20 cellular contexts compared by ENCODE assay signal in genomic region chr3:46022909-46023785, GRCh38. TPM values are rescaled to one million over a fixed set of nuclear protein-coding genes. Genes with fewer than 3 reads are reported as not detected.
A peak's percentile ranks its signal among the peaks of the same experiment; 100 is the strongest.
DNase-seq lines count a peak whose midpoint lies in the region; ATAC-seq, FAIRE-seq and TF ChIP-seq lines count a peak whose summit lies in the region.
"Had no signal": no experiment of that assay in that cellular context is flagged by ENCODE, and none has a peak within 500 bp of the region (broad histone marks: within the 10 kb centered on the region; RNA-seq: fewer than 3 reads in every experiment).

No MANE protein-coding gene starts in this region.

- H3K27me3 Mint-ChIP-seq in neural progenitor cell (ENCODE audit: insufficient read depth, low read depth), result peaks cover 4% of the 10 kb centered on the region
- peaks cover 3% of the 10 kb centered on the region for H3K27me3 Mint-ChIP-seq in glutamatergic neuron (ENCODE audit: unreplicated experiment)

- POLR2A ChIA-PET in HepG2 (lab: Yijun Ruan, JAX), result no interaction called here

- no peaks in the 10 kb centered on the region for H3K36me3 Mint-ChIP-seq in neural progenitor cell
- peaks cover 22% of the 10 kb centered on the region for H3K36me3 Mint-ChIP-seq in glutamatergic neuron (ENCODE audit: unreplicated experiment)
- H3K36me3 Mint-ChIP-seq: IgD-negative memory B cell had no signal

- TF ChIP-seq EP300 in HepG2 (IDR thresholded peaks at IDR 0.05; ENCODE audit: low read depth in 2 of 2, low read length in 2 of 2), result no peak
- TF ChIP-seq EP300 in HepG2 (CRISPR knock-in tag; IDR thresholded peaks at IDR 0.05; ENCODE audit: borderline replicate concordance), result no peak

- H3K79me2 ChIP-seq in HepG2 (ENCODE audit: insufficient read depth, low read length), result no peaks in the 10 kb centered on the region
- no peaks in the 10 kb centered on the region for H3K79me2 ChIP-seq in neural progenitor cell (ENCODE audit: low read depth)
- H3K79me2 ChIP-seq in smooth muscle cell (ENCODE audit: low read depth), result no peaks in the 10 kb centered on the region

- peaks cover 2 to 16% of the 10 kb centered on the region in 2 experiments; a peak in 3 of 5 replicates for H3K27me3 ChIP-seq in HepG2 (ENCODE audit: control insufficient read depth in 1 of 2, insufficient read depth in 2 of 2, low read length in 2 of 2)
- no peaks in the 10 kb centered on the region for H3K27me3 ChIP-seq in right lobe of liver
- H3K27me3 ChIP-seq in neural progenitor cell, result no peaks in the 10 kb centered on the region
- H3K27me3 ChIP-seq in smooth muscle cell (ENCODE audit: low read depth), result no peaks in the 10 kb centered on the region
- H3K27me3 ChIP-seq: BLaER1 had no signal

- H3K9me3 Mint-ChIP-seq in neural progenitor cell (peaks cover 3% of the 10 kb centered on the region), glutamatergic neuron (ENCODE audit: unreplicated experiment) (peaks cover 1% of the 10 kb centered on the region)

- H3K4me1 Mint-ChIP-seq in neural progenitor cell, result no peaks in the 10 kb centered on the region
- H3K4me1 Mint-ChIP-seq in glutamatergic neuron (ENCODE audit: low read depth, unreplicated experiment), result no peaks in the 10 kb centered on the region
- H3K4me1 Mint-ChIP-seq: IgD-negative memory B cell had no signal

- no peaks in the 10 kb centered on the region for H3F3A ChIP-seq in neural progenitor cell (ENCODE audit: low read depth)
- H3F3A ChIP-seq in smooth muscle cell (ENCODE audit: low read depth), result no peaks in the 10 kb centered on the region

- WGBS in HepG2 (ENCODE audit: low lambda C conversion rate), result 66% methylated on average over 31 of the region's 34 CpGs
- WGBS in right lobe of liver (ENCODE audit: insufficient coverage, low coverage, low lambda C conversion rate, missing lambda C conversion rate), result 90% methylated on average over 29 of the region's 34 CpGs
- 93% methylated on average over 34 of the region's 34 CpGs for WGBS in smooth muscle cell (ENCODE audit: low lambda C conversion rate)

- no TSS peak for BruUV-seq in HepG2 (replicated peaks; lab: Mats Ljungman, UMichigan)

- CTCF ChIA-PET in HepG2 (lab: Yijun Ruan, JAX; ENCODE audit: low intra/inter-chr PET ratio, low total read pairs), result no interaction called here

- no peaks in the 10 kb centered on the region for H3K36me3 ChIP-seq in HepG2 (replicated peaks in 1 of 2; ENCODE audit: control insufficient read depth in 1 of 2, insufficient read depth in 2 of 2, low read length in 2 of 2)
- H3K36me3 ChIP-seq in right lobe of liver, result no peaks in the 10 kb centered on the region
- H3K36me3 ChIP-seq in neural progenitor cell, result no peaks in the 10 kb centered on the region
- no peaks in the 10 kb centered on the region for H3K36me3 ChIP-seq in smooth muscle cell (ENCODE audit: low read depth)
- H3K36me3 ChIP-seq: BLaER1, HAP-1 had no signal

- no peak overlapping the region for H2AFZ ChIP-seq in HepG2 (ENCODE audit: low read length)
- peak overlapping the region; percentile 79 for H2AFZ ChIP-seq in neural progenitor cell (replicated peaks)
- H2AFZ ChIP-seq in smooth muscle cell (ENCODE audit: low read depth), result peak overlapping the region; percentile 43

- H3K9ac ChIP-seq in HepG2 (ENCODE audit: insufficient read depth, low read depth, low read length) (no peak overlapping the region), neural progenitor cell (no peak overlapping the region), smooth muscle cell (ENCODE audit: low read depth) (no peak overlapping the region)
- H3K9ac ChIP-seq: BLaER1, KMS-11 had no signal

- intact Hi-C loops in HepG2 (cut with micrococcal nuclease; ENCODE audit: unreplicated experiment), result no loop called here
- intact Hi-C loops in right lobe of liver (cut with DNase I), result no loop called here

- TF ChIP-seq CTCF in HepG2 (CRISPR knock-in tag; IDR thresholded peaks at IDR 0.05), result no peak
- no peak for TF ChIP-seq CTCF in right lobe of liver (IDR thresholded peaks at IDR 0.05)
- TF ChIP-seq CTCF in neural progenitor cell (IDR thresholded peaks at IDR 0.05), result no peak
- TF ChIP-seq CTCF in smooth muscle cell (IDR thresholded peaks at IDR 0.05; ENCODE audit: borderline replicate concordance, insufficient read depth, poor library complexity, severe bottlenecking), result no peak
- TF ChIP-seq CTCF in glutamatergic neuron (IDR thresholded peaks at IDR 0.05; ENCODE audit: partially characterized antibody, unreplicated experiment), result no peak

- no peak for TF ChIP-seq RAD21 in HepG2 (CRISPR knock-in tag; IDR thresholded peaks at IDR 0.05)

- H3K27ac Mint-ChIP-seq in neural progenitor cell (no peak overlapping the region), glutamatergic neuron (ENCODE audit: unreplicated experiment) (no peak overlapping the region)
- H3K27ac Mint-ChIP-seq: CD8-positive, alpha-beta memory T cell; IgD-negative memory B cell had no signal

- H4K20me1 ChIP-seq in HepG2 (ENCODE audit: insufficient read depth, low read length) (no peaks in the 10 kb centered on the region), neural progenitor cell (ENCODE audit: low read depth) (no peaks in the 10 kb centered on the region), smooth muscle cell (ENCODE audit: low read depth) (no peaks in the 10 kb centered on the region)
- H4K20me1 ChIP-seq: BLaER1 had no signal

- H3K4me3 ChIP-seq in HepG2 (replicated peaks in 1 of 3; ENCODE audit: insufficient read depth in 1 of 3, low read depth in 2 of 3, low read length in 3 of 3) (no peak overlapping the region), right lobe of liver (no peak overlapping the region), neural progenitor cell (no peak overlapping the region), smooth muscle cell (no peak overlapping the region)
- H3K4me3 ChIP-seq: BLaER1, GM12878, HAP-1 had no signal

- H3K9me3 ChIP-seq in HepG2 (ENCODE audit: low read length) (peaks cover 7% of the 10 kb centered on the region), right lobe of liver (peaks cover 0 to 5% (median 2%) of the 10 kb centered on the region in 4 donors), neural progenitor cell (ENCODE audit: low read depth) (no peaks in the 10 kb centered on the region), smooth muscle cell (replicated peaks; ENCODE audit: low read depth) (no peaks in the 10 kb centered on the region)
- H3K9me3 ChIP-seq: Caco-2, HAP-1 had no signal

- H3K4me2 ChIP-seq in HepG2 (ENCODE audit: low read depth, low read length) (no peak overlapping the region), neural progenitor cell (no peak overlapping the region), smooth muscle cell (no peak overlapping the region)
- H3K4me2 ChIP-seq: BLaER1, KMS-11 had no signal

- FAIRE-seq in HepG2 (lab: Jason Lieb, UNC), result no peak
- FAIRE-seq: GM12878, GM18507 had no signal

- DNase-seq in HepG2 (ENCODE audit: low spot score), result no peak
- DNase-seq in right lobe of liver, result no peak
- DNase-seq in neural progenitor cell (ENCODE audit: low spot score), result no peak
- DNase-seq in smooth muscle cell (lab: John Stamatoyannopoulos, UW; ENCODE audit: unreplicated experiment), result no peak
- DNase-seq in substantia nigra (lab: John Stamatoyannopoulos, UW), result no peak
- no peak for DNase-seq in stimulated activated naive CD4-positive, alpha-beta T cell treated with Interleukin-2 at 50 U/mL for 16 hours (lab: John Stamatoyannopoulos, UW)
- DNase-seq in glutamatergic neuron, result no peak
- DNase-seq: 8988T; AML-193; Caco-2; CD8-positive, alpha-beta memory T cell; DMS53 had no signal

- H3K27ac ChIP-seq in HepG2 (ENCODE audit: extremely low read length, insufficient read depth, low read length) (no peak overlapping the region), right lobe of liver (no peak overlapping the region), neural progenitor cell (no peak overlapping the region), smooth muscle cell (ENCODE audit: low read depth) (no peak overlapping the region), substantia nigra (ENCODE audit: low read depth, low read length, poor library complexity, severe bottlenecking) (no peak overlapping the region)
- H3K27ac ChIP-seq: BLaER1, KMS-11 had no signal

- in situ Hi-C loops in HepG2 (cut with HindIII; ENCODE audit: extremely low pct_ligation_motif_present, low pct_unique_long_range_greater_than_20kb), result no loop called here

- TF ChIP-seq POLR2A in HepG2 (IDR thresholded peaks at IDR 0.05; ENCODE audit: insufficient read depth in 1 of 2, low read depth in 2 of 2, low read length in 2 of 2) (no peak), right lobe of liver (IDR thresholded peaks at IDR 0.05) (no peak)

- H3K4me3 Mint-ChIP-seq in neural progenitor cell, result no peak overlapping the region
- H3K4me3 Mint-ChIP-seq in glutamatergic neuron (ENCODE audit: unreplicated experiment), result no peak overlapping the region
- H3K4me3 Mint-ChIP-seq: CD8-positive, alpha-beta memory T cell; IgD-negative memory B cell had no signal

- H3K4me1 ChIP-seq in HepG2 (ENCODE audit: insufficient read depth, low read length) (no peaks in the 10 kb centered on the region), right lobe of liver (no peaks in the 10 kb centered on the region), neural progenitor cell (no peaks in the 10 kb centered on the region), smooth muscle cell (ENCODE audit: low read depth) (no peaks in the 10 kb centered on the region)
- H3K4me1 ChIP-seq: BLaER1, Caco-2, HAP-1 had no signal

- ATAC-seq in HepG2 (no peak), right lobe of liver (no peak)
- ATAC-seq: GM12878 had no signal

RNA-seq across cellular contexts. Expression of gene XCR1, which starts 4.1 kb away (rescaled TPM):
- not detected in 2 replicates for total RNA-seq in HepG2 (2016; rRNA removed; fragmentation: Illumina TruSeq; extraction: Trizol)
- total RNA-seq in HepG2 (2016; cell fraction: cytosol; rRNA removed; fragmentation: Illumina TruSeq; extraction: Trizol; ENCODE audit: low read depth), result not detected in 2 replicates
- not detected in 2 replicates for total RNA-seq in HepG2 (2016; cell fraction: insoluble cytoplasmic fraction; rRNA removed; fragmentation: Illumina TruSeq; extraction: Trizol)
- not detected in 2 replicates for total RNA-seq in HepG2 (2016; cell fraction: membrane; rRNA removed; fragmentation: Illumina TruSeq; extraction: Trizol)
- total RNA-seq in HepG2 (2016; cell fraction: nucleus; rRNA removed; fragmentation: Illumina TruSeq; extraction: Trizol), result not detected in 2 replicates
- not detected in 2 replicates for polyA plus RNA-seq in HepG2 (2011; rRNA removed)
- not detected in 2 replicates for polyA plus RNA-seq in HepG2 (2011; cell fraction: cytosol; rRNA removed)
- polyA plus RNA-seq in HepG2 (2011; cell fraction: nucleus; rRNA removed), result not detected in 2 replicates
- not detected in 2 replicates for polyA plus RNA-seq in HepG2 (2012)
- polyA plus RNA-seq in HepG2 (2016; cell fraction: cytosol; fragmentation: Illumina TruSeq; extraction: Trizol; ENCODE audit: low read depth), result not detected in 2 replicates
- polyA plus RNA-seq in HepG2 (2016; cell fraction: insoluble cytoplasmic fraction; fragmentation: Illumina TruSeq; extraction: Trizol; ENCODE audit: low read depth), result not detected in 2 replicates
- not detected in 2 replicates for polyA plus RNA-seq in HepG2 (2016; cell fraction: membrane; fragmentation: Illumina TruSeq; extraction: Trizol; ENCODE audit: low read depth)
- not detected in 2 replicates for polyA plus RNA-seq in HepG2 (2016; cell fraction: nucleus; fragmentation: Illumina TruSeq; extraction: Trizol; ENCODE audit: insufficient read depth, low read depth)
- polyA minus RNA-seq in HepG2 (2011; rRNA and poly(A)+ RNA removed; ENCODE audit: low replicate concordance), result 0.05 TPM in 1 of 2 replicates, not detected in the other
- not detected in 2 replicates for polyA minus RNA-seq in HepG2 (2011; cell fraction: cytosol; rRNA and poly(A)+ RNA removed)
- not detected in 2 replicates for polyA minus RNA-seq in HepG2 (2011; cell fraction: nucleus; rRNA and poly(A)+ RNA removed)
- under 1 TPM in 3 of 6 experiments, not detected in 3; 0.02 to 0.06 (median 0.04) TPM for total RNA-seq in right lobe of liver
- not detected in 2 replicates for total RNA-seq in neural progenitor cell (ENCODE audit: low replicate concordance)
- 0.76 and 1.5 TPM in 2 replicates for total RNA-seq in smooth muscle cell
- polyA plus RNA-seq in smooth muscle cell, result 0.30 TPM in 1 of 2 replicates, not detected in the other
- total RNA-seq in glutamatergic neuron (ENCODE audit: unreplicated experiment), result not detected
- total RNA-seq: Caco-2; CD8-positive, alpha-beta memory T cell; Daoy; HT-29 had no signal
- polyA plus RNA-seq: CD8-positive, alpha-beta memory T cell; IgD-negative memory B cell had no signal

RNA-seq across cellular contexts. Expression of gene FYCO1, which starts 27.5 kb away (rescaled TPM):
- total RNA-seq in HepG2 (2016; rRNA removed; fragmentation: Illumina TruSeq; extraction: Trizol) (2.7 and 4.9 TPM in 2 replicates), right lobe of liver (10 to 100 TPM; 16.0 to 22.0 (median 21.0) TPM), neural progenitor cell (ENCODE audit: low replicate concordance) (6.8 and 11.4 TPM in 2 replicates), smooth muscle cell (19.0 and 20.9 TPM in 2 replicates), glutamatergic neuron (ENCODE audit: unreplicated experiment) (3.8 TPM)
- total RNA-seq in HepG2 (2016; cell fraction: cytosol; rRNA removed; fragmentation: Illumina TruSeq; extraction: Trizol; ENCODE audit: low read depth), result 0.44 and 0.51 TPM in 2 replicates
- total RNA-seq in HepG2 (2016; cell fraction: insoluble cytoplasmic fraction; rRNA removed; fragmentation: Illumina TruSeq; extraction: Trizol), result 2.3 and 4.4 TPM in 2 replicates
- total RNA-seq in HepG2 (2016; cell fraction: membrane; rRNA removed; fragmentation: Illumina TruSeq; extraction: Trizol), result 1.7 and 1.8 TPM in 2 replicates
- total RNA-seq in HepG2 (2016; cell fraction: nucleus; rRNA removed; fragmentation: Illumina TruSeq; extraction: Trizol), result 6.1 and 6.5 TPM in 2 replicates
- polyA plus RNA-seq in HepG2 (2011; rRNA removed) (4.2 and 6.0 TPM in 2 replicates), smooth muscle cell (4.5 and 7.4 TPM in 2 replicates)
- 2.8 and 3.3 TPM in 2 replicates for polyA plus RNA-seq in HepG2 (2011; cell fraction: cytosol; rRNA removed)
- polyA plus RNA-seq in HepG2 (2011; cell fraction: nucleus; rRNA removed), result 7.9 and 8.8 TPM in 2 replicates
- polyA plus RNA-seq in HepG2 (2012), result 4.1 and 4.9 TPM in 2 replicates
- 0.37 and 0.40 TPM in 2 replicates for polyA plus RNA-seq in HepG2 (2016; cell fraction: cytosol; fragmentation: Illumina TruSeq; extraction: Trizol; ENCODE audit: low read depth)
- 4.1 and 5.1 TPM in 2 replicates for polyA plus RNA-seq in HepG2 (2016; cell fraction: insoluble cytoplasmic fraction; fragmentation: Illumina TruSeq; extraction: Trizol; ENCODE audit: low read depth)
- 0.71 and 0.74 TPM in 2 replicates for polyA plus RNA-seq in HepG2 (2016; cell fraction: membrane; fragmentation: Illumina TruSeq; extraction: Trizol; ENCODE audit: low read depth)
- polyA plus RNA-seq in HepG2 (2016; cell fraction: nucleus; fragmentation: Illumina TruSeq; extraction: Trizol; ENCODE audit: insufficient read depth, low read depth), result 7.0 and 7.3 TPM in 2 replicates
- polyA minus RNA-seq in HepG2 (2011; rRNA and poly(A)+ RNA removed; ENCODE audit: low replicate concordance), result 15.1 and 17.0 TPM in 2 replicates
- polyA minus RNA-seq in HepG2 (2011; cell fraction: cytosol; rRNA and poly(A)+ RNA removed), result 3.4 and 4.2 TPM in 2 replicates
- 10.8 and 19.3 TPM in 2 replicates for polyA minus RNA-seq in HepG2 (2011; cell fraction: nucleus; rRNA and poly(A)+ RNA removed)
